8 cellular contexts compared by ENCODE assay signal in genomic region chr4:159227984-159228383, GRCh38.
DNase-seq lines count a peak whose midpoint lies in the region; ATAC-seq and TF ChIP-seq lines count a peak whose summit lies in the region.

No MANE protein-coding gene starts in this region.

- TF ChIP-seq CTCF in body of pancreas (IDR thresholded peaks at IDR 0.05), result peak in 4 of 7 experiments; percentile 63 to 71 (median 64)
- TF ChIP-seq CTCF in retinal pigment epithelial cell (conservative IDR thresholded peaks at IDR 0.05; ENCODE audit: low read depth, low read length), result peak; percentile 21
- TF ChIP-seq CTCF in GM20000 (IDR thresholded peaks at IDR 0.05; ENCODE audit: extremely low read depth, missing control alignments), result no peak

- H3K27ac ChIP-seq in body of pancreas, result peak overlapping the region; percentile 58 to 80 (median 73)

- no peaks in the 10 kb centered on the region for H3K9me3 ChIP-seq in body of pancreas

- peak in 1 of 3 donors; percentile 52 for TF ChIP-seq POLR2A in body of pancreas (IDR thresholded peaks at IDR 0.05)

- no peaks in the 10 kb centered on the region for H3K36me3 ChIP-seq in body of pancreas (replicated peaks in 1 of 2; ENCODE audit: insufficient read depth in 1 of 2, low read depth in 2 of 2)

- ATAC-seq in body of pancreas, result peak; percentile 98
- ATAC-seq in HG02981 (IDR thresholded peaks at IDR 0.05; ENCODE audit: unreplicated experiment), result no peak
- ATAC-seq in GM19328 (IDR thresholded peaks at IDR 0.05; ENCODE audit: unreplicated experiment), result no peak

- H3K4me1 ChIP-seq in body of pancreas, result peaks cover 18% of the 10 kb centered on the region

- WGBS in body of pancreas, 2 donors, result 3 to 13% methylated on average over 10 to 11 of the region's 11 CpGs

- H3K4me3 ChIP-seq in body of pancreas (no peak overlapping the region), retinal pigment epithelial cell (ENCODE audit: low read length) (peak overlapping the region; percentile 26)

- DNase-seq in H4 (ENCODE audit: low spot score), result peak; percentile 68
- DNase-seq in body of pancreas, result peak; percentile 78 to 82 (median 78)
- peak in 35 of 51 donors; percentile 5 to 62 (median 24) for DNase-seq in hypothalamus (lab: John Stamatoyannopoulos, UW)
- peak; percentile 74 for DNase-seq in retinal pigment epithelial cell (ENCODE audit: low read depth)
- no peak for DNase-seq in NCI-H1417 treated with DMSO at 0.1 percent for 48 hours (lab: John Stamatoyannopoulos, UW)
- DNase-seq in GM20000 (ENCODE audit: low spot score), result no peak

- intact Hi-C loops in body of pancreas (cut with DNase I), result no loop called here

- H3K27me3 ChIP-seq in body of pancreas, result no peaks in the 10 kb centered on the region

Comparison
In these comparisons a context has a peak if more than half of its experiments do, and no peak if none do; other contexts are left out.
1. DNase-seq: peak in H4 (single experiment), body of pancreas (4 of 4), hypothalamus (35 of 51) and retinal pigment epithelial cell (single experiment); none in NCI-H1417 treated with DMSO at 0.1 percent for 48 hours (single experiment) and GM20000 (single experiment).